Comparison of ENCODE assay signal across 24 cellular contexts in genomic region chr11:125382211-125382807, GRCh38.
DNase-seq lines count a peak whose midpoint lies in the region; ATAC-seq, FAIRE-seq and TF ChIP-seq lines count a peak whose summit lies in the region.
"Had no signal": no experiment of that assay in that cellular context is flagged by ENCODE, and none has a peak within 500 bp of the region (broad histone marks: within the 10 kb centered on the region; RNA-seq: fewer than 3 reads in every experiment).

No MANE protein-coding gene starts in this region.

- intact Hi-C loops in kidney (cut with DNase I) (no loop called here), spleen (cut with DNase I; ENCODE audit: low total_unique reads) (no loop called here)

- DNase-seq in NCI-H1417 treated with DMSO at 0.1 percent for 48 hours (lab: John Stamatoyannopoulos, UW) (peak; percentile 30), SW480 (ENCODE audit: low spot score) (peak; percentile 32), kidney (peak; percentile 29), spleen (peak; percentile 50), ecto neural progenitor cell (ENCODE audit: low spot score) (no peak), HK-2 (ENCODE audit: unreplicated experiment) (no peak)
- DNase-seq: activated CD4-positive, alpha-beta T cell treated with anti-CD3 and anti-CD28 coated beads, Interleukin-2, amount 50 U/mL, for 4 hours; AML-193; amniotic stem cell; CD8-positive, alpha-beta memory T cell; DND-41; effector CD8-positive, alpha-beta T cell; left colon; natural killer cell; NCI-H1092 treated with DMSO at 0.1 percent for 48 hours; stimulated activated CD4-positive, alpha-beta T cell treated with anti-CD3 and anti-CD28 coated beads, Interleukin-4, amount 100 ng/mL, for 24 hours; stimulated activated naive CD8-positive, alpha-beta T cell treated with anti-CD3 and anti-CD28 coated beads, Interleukin-15, amount 100 ng/mL, for 72 hours; trophoblast cell had no signal

- no peak overlapping the region for H3K4me3 ChIP-seq in kidney (ENCODE audit: low read length in 2 of 2)
- no peak overlapping the region for H3K4me3 ChIP-seq in spleen
- H3K4me3 ChIP-seq: HAP-1, prostate gland, SK-N-MC, smooth muscle cell had no signal

- H3K9me3 ChIP-seq in kidney (ENCODE audit: control insufficient read depth in 1 of 2, low read length in 2 of 2) (no peaks in the 10 kb centered on the region), spleen (no peaks in the 10 kb centered on the region)
- H3K9me3 ChIP-seq: HAP-1, prostate gland had no signal

- TF ChIP-seq CTCF in kidney (IDR thresholded peaks at IDR 0.05; ENCODE audit: borderline replicate concordance, extremely low read depth, insufficient read depth) (no peak), spleen (IDR thresholded peaks at IDR 0.05 in 8 of 11, conservative IDR thresholded peaks at IDR 0.05 in 3 of 11) (no peak)

- WGBS in spleen, 5 donors, result 78 to 93% (median 86%) methylated on average over 12 to 13 of the region's 13 CpGs

- no peaks in the 10 kb centered on the region for H3K36me3 ChIP-seq in kidney (ENCODE audit: control insufficient read depth in 1 of 2, insufficient read depth in 2 of 2, low read length in 2 of 2)
- no peaks in the 10 kb centered on the region for H3K36me3 ChIP-seq in spleen
- H3K36me3 ChIP-seq: HAP-1, prostate gland had no signal

- no peak for TF ChIP-seq POLR2A in spleen (IDR thresholded peaks at IDR 0.05)

- H3K4me1 ChIP-seq in kidney (ENCODE audit: control insufficient read depth in 1 of 2, insufficient read depth in 1 of 2, low read depth in 1 of 2, low read length in 2 of 2) (no peaks in the 10 kb centered on the region), spleen (no peaks in the 10 kb centered on the region)
- H3K4me1 ChIP-seq: HAP-1, prostate gland had no signal

- ATAC-seq in HG02763 (IDR thresholded peaks at IDR 0.05; ENCODE audit: unreplicated experiment), result no peak
- ATAC-seq: esophagus mucosa, left colon, natural killer cell had no signal

- H3K27ac ChIP-seq in kidney (ENCODE audit: low read depth in 2 of 2, low read length in 2 of 2), result no peak overlapping the region
- H3K27ac ChIP-seq in spleen, result no peak overlapping the region
- H3K27ac ChIP-seq: prostate gland, SK-N-MC had no signal

- H3K27me3 ChIP-seq in spleen (replicated peaks in 1 of 7), result peaks cover 0 to 51% (median 0%) of the 10 kb centered on the region in 7 donors

- no peak for FAIRE-seq in kidney (lab: Jason Lieb, UNC)

- no peak overlapping the region for H3K9ac ChIP-seq in kidney (ENCODE audit: low read length in 2 of 2)

Comparison
In these comparisons a context has a peak if more than half of its experiments do, and no peak if none do; other contexts are left out.
1. DNase-seq: peak in NCI-H1417 treated with DMSO at 0.1 percent for 48 hours (single experiment), SW480 (single experiment), kidney (single experiment) and spleen (single experiment); none in ecto neural progenitor cell (single experiment) and HK-2 (single experiment).